ENCODE assay signal across 8 cellular contexts in genomic region chr14:52950898-52951729, GRCh38. TPM values are rescaled to one million over a fixed set of nuclear protein-coding genes. Genes with fewer than 3 reads are reported as not detected.
DNase-seq lines count a peak whose midpoint lies in the region; ATAC-seq, FAIRE-seq and TF ChIP-seq lines count a peak whose summit lies in the region.

TSS of gene FERMT2 (minus strand) at chr14:52951050. CDS start at chr14:52950568, 482 bp downstream.

- BruUV-seq in GM12878 (replicated peaks; lab: Mats Ljungman, UMichigan): no TSS peak

- no peak for TF ChIP-seq EP300 in GM12878 (IDR thresholded peaks at IDR 0.05; ENCODE audit: borderline replicate concordance in 1 of 2, control insufficient read depth in 1 of 2, low read depth in 2 of 2, low read length in 2 of 2)

- TF ChIP-seq RAD21 in GM12878 (IDR thresholded peaks at IDR 0.05; ENCODE audit: insufficient read depth, low read depth, low read length): no peak

- ATAC-seq in GM12878 (peak; percentile 79), right cardiac atrium (peak; percentile 94 to 96)

- H3K27ac ChIP-seq in HUES64 (ENCODE audit: low read depth, low read length) (peak within 1 kb of the TSS; percentile 100), Peyer's patch (peak within 1 kb of the TSS; percentile 77 to 98 (median 84)), GM12878 (ENCODE audit: control insufficient read depth, insufficient read depth) (no peak within 1 kb of the TSS), right cardiac atrium (ENCODE audit: low read length) (peak within 1 kb of the TSS; percentile 98)

- no peaks in the 10 kb centered on the region for H3K27me3 ChIP-seq in HUES64 (ENCODE audit: insufficient read depth, low read length)
- H3K27me3 ChIP-seq in Peyer's patch: no peaks in the 10 kb centered on the region
- peaks cover 1 to 18% of the 10 kb centered on the region in 2 experiments for H3K27me3 ChIP-seq in GM12878 (replicated peaks in 1 of 2; ENCODE audit: control insufficient read depth in 2 of 2, insufficient read depth in 2 of 2, low read length in 1 of 2)
- H3K27me3 ChIP-seq in right cardiac atrium (ENCODE audit: control insufficient read depth, insufficient read depth): no peaks in the 10 kb centered on the region

- in situ Hi-C loops in GM12878 (cut with MboI): no loop called here

- no peaks in the 10 kb centered on the region for H3K79me2 ChIP-seq in GM12878 (ENCODE audit: control insufficient read depth, insufficient read depth, low read length)

- TF ChIP-seq POLR2A in GM12891 (IDR thresholded peaks at IDR 0.05; ENCODE audit: low read depth, low read length) (no peak), Peyer's patch (IDR thresholded peaks at IDR 0.05) (peak in 1 of 2 donors; percentile 12), GM12878 (IDR thresholded peaks at IDR 0.05; ENCODE audit: low read depth, low read length) (no peak; the same call in 1 of the 2 replicates)

- H3K9ac ChIP-seq in HUES64 (ENCODE audit: low read depth, low read length) (peak within 1 kb of the TSS; percentile 99), GM12878 (ENCODE audit: control insufficient read depth, insufficient read depth, low read length) (no peak within 1 kb of the TSS; the same call in 1 of the 2 replicates)

- DNase-seq in 8988T (peak; percentile 69), GM12891 (ENCODE audit: insufficient read length, low spot score) (peak; percentile 56), Peyer's patch (peak; percentile 29 to 74 (median 72)), GM12878 (ENCODE audit: low read depth, low spot score) (no peak), right cardiac atrium (peak; percentile 92 to 96 (median 96)), posterior cingulate gyrus (peak; percentile 79 to 97 (median 88)), RKO (ENCODE audit: low spot score) (no peak)

- H3K9me3 ChIP-seq in HUES64 (ENCODE audit: insufficient read depth, low read depth, low read length) (no peaks in the 10 kb centered on the region), Peyer's patch (no peaks in the 10 kb centered on the region), GM12878 (replicated peaks; ENCODE audit: control insufficient read depth, insufficient read depth, low read length) (no peaks in the 10 kb centered on the region), right cardiac atrium (ENCODE audit: control insufficient read depth, low read length) (no peaks in the 10 kb centered on the region)

- TF ChIP-seq CTCF in Peyer's patch (IDR thresholded peaks at IDR 0.05) (peak in 1 of 6 experiments; percentile 11), GM12878 (IDR thresholded peaks at IDR 0.05 in 2 of 3, conservative IDR thresholded peaks at IDR 0.05 in 1 of 3; ENCODE audit: control insufficient read depth in 2 of 3, extremely low read depth in 1 of 3, insufficient read depth in 1 of 3, low read depth in 3 of 3, low read length in 3 of 3) (no peak)

- H4K20me1 ChIP-seq in GM12878 (ENCODE audit: control insufficient read depth, insufficient read depth): no peaks in the 10 kb centered on the region

- POLR2A ChIA-PET in GM12878 (lab: Charles Lee): interaction anchor here (0.6 to 0.8 kb wide), 2 partner anchors 16 to 32 kb away, joined by 3 read pairs; no protein-coding TSS in a partner anchor

- intact Hi-C loops in GM12878 (cut with micrococcal nuclease; ENCODE audit: unreplicated experiment) (loop anchor here (5.0 kb wide), 1 partner anchor 34 kb away; no protein-coding TSS in a partner anchor), right cardiac atrium (cut with DNase I) (no loop called here), posterior cingulate gyrus (cut with DNase I) (loop anchor here (1.0 to 2.0 kb wide), 2 partner anchors 202 to 356 kb away; partner anchors contain the start of gene DDHD1)

- FAIRE-seq in GM12891 (lab: Jason Lieb, UNC): no peak
- FAIRE-seq in GM12878 (lab: Jason Lieb, UNC): no peak

- peak within 1 kb of the TSS; percentile 98 for H3K4me2 ChIP-seq in GM12878 (ENCODE audit: control insufficient read depth, insufficient read depth)

- CTCF ChIA-PET in GM12878 (lab: Yijun Ruan, JAX): interaction anchor here (1.0 to 1.4 kb wide), 3 partner anchors 14 to 126 kb away, joined by 3 to 4 read pairs (median 3); no protein-coding TSS in a partner anchor

- H3K4me1 ChIP-seq in HUES64 (ENCODE audit: insufficient read depth, low read length) (peaks cover 45% of the 10 kb centered on the region), Peyer's patch (peaks cover 0 to 9% (median 0%) of the 10 kb centered on the region in 4 donors), GM12878 (ENCODE audit: control insufficient read depth, insufficient read depth, low read length) (peaks cover 3% of the 10 kb centered on the region; the same call in 1 of the 2 replicates), right cardiac atrium (ENCODE audit: control insufficient read depth, insufficient read depth, low read length) (no peaks in the 10 kb centered on the region)

- WGBS in HUES64: under 1% methylated on average over 94 of the region's 96 CpGs
- WGBS in GM12878 (ENCODE audit: insufficient coverage, insufficient replicate concordance, low lambda C conversion rate, missing lambda C conversion rate): 3% methylated on average over 51 of the region's 96 CpGs
- WGBS in right cardiac atrium: under 1% methylated on average over 94 of the region's 96 CpGs

- SMC1A ChIA-PET in GM12878 (lab: Charles Lee; ENCODE audit: uncharacterized antibody, unreplicated experiment): interaction anchor here (1.5 to 3.9 kb wide), 4 partner anchors 11 to 126 kb away, joined by 4 to 30 read pairs (median 8); no protein-coding TSS in a partner anchor

- H3K36me3 ChIP-seq in HUES64 (ENCODE audit: insufficient read depth, low read length) (peaks cover 18% of the 10 kb centered on the region), Peyer's patch (no peaks in the 10 kb centered on the region), GM12878 (ENCODE audit: control insufficient read depth in 2 of 2, insufficient read depth in 2 of 2, low read length in 1 of 2) (no peaks in the 10 kb centered on the region)

- peak within 1 kb of the TSS; percentile 58 for H2AFZ ChIP-seq in GM12878 (ENCODE audit: control insufficient read depth, low read depth, low read length)

- RAD21 ChIA-PET in GM12878 (lab: Charles Lee; ENCODE audit: unreplicated experiment): interaction anchor here (1.4 to 2.1 kb wide), 5 partner anchors 10 to 159 kb away, joined by 3 to 9 read pairs (median 4); no protein-coding TSS in a partner anchor

- H3K4me3 ChIP-seq in HUES64 (ENCODE audit: low read length) (peak within 1 kb of the TSS; percentile 85), Peyer's patch (peak within 1 kb of the TSS; percentile 59 to 85 (median 66)), GM12878 (peak within 1 kb of the TSS; percentile 69), right cardiac atrium (ENCODE audit: low read length) (peak within 1 kb of the TSS; percentile 87)

TF ChIP-seq in GM12891, 5 proteins besides CTCF, POLR2A, EP300 and RAD21:
- TF ChIP-seq PAX5 (IDR thresholded peaks at IDR 0.05; ENCODE audit: insufficient read depth, low read length, severe bottlenecking) (no peak), TAF1 (IDR thresholded peaks at IDR 0.05; ENCODE audit: low read depth, low read length) (no peak), SPI1 (IDR thresholded peaks at IDR 0.05; ENCODE audit: low read depth, low read length) (no peak), POLR2AphosphoS5 (IDR thresholded peaks at IDR 0.05; ENCODE audit: low read depth, low read length) (no peak), POU2F2 (IDR thresholded peaks at IDR 0.05; ENCODE audit: low read depth, low read length) (no peak)

TF ChIP-seq in GM12878, 131 proteins besides CTCF, POLR2A, EP300 and RAD21 (continues in another document):
- no peak for TF ChIP-seq RUNX3 (IDR thresholded peaks at IDR 0.05; ENCODE audit: low read length)
- peak; percentile 59 for TF ChIP-seq BACH1 (IDR thresholded peaks at IDR 0.05; ENCODE audit: borderline replicate concordance)
- peak; percentile 68 for TF ChIP-seq NKRF (conservative IDR thresholded peaks at IDR 0.05)
- no peak for TF ChIP-seq PAX8 (IDR thresholded peaks at IDR 0.05)
- peak; percentile 59 for TF ChIP-seq IKZF1 (conservative IDR thresholded peaks at IDR 0.05)
- peak; percentile 44; the same call in 1 of the 2 replicates for TF ChIP-seq LARP7 (IDR thresholded peaks at IDR 0.05)
- TF ChIP-seq GATAD2B (conservative IDR thresholded peaks at IDR 0.05; ENCODE audit: low read depth): peak; percentile 66

RNA-seq across cellular contexts. Expression of gene FERMT2, which starts in this region (rescaled TPM):
- 5.4 TPM for polyA plus RNA-seq in GM12891 (2012; ENCODE audit: low read depth, missing spikeins)
- 85.4 TPM for polyA plus RNA-seq in HUES64 (2013, experiment 1 of 2)
- 81.6 TPM for polyA plus RNA-seq in HUES64 (2013, experiment 2 of 2)
- total RNA-seq in Peyer's patch (10 to 100 TPM in 3 of 4 donors, 1 to 10 TPM in 1; 10.0 to 59.4 (median 12.4) TPM), GM12878 (2014; rRNA removed) (20.8 and 25.2 TPM in 2 replicates), GM12878 (2014; rRNA removed; fragmentation: Illumina TruSeq; extraction: Trizol) (23.7 and 24.6 TPM in 2 replicates), GM12878 (2021) (22.6 and 26.6 TPM in 2 replicates), right cardiac atrium (100 to 1,000 TPM; 102 to 180 (median 117) TPM)
- total RNA-seq in GM12878 (2013; cell fraction: nucleolus; rRNA removed): 49.5 and 53.7 TPM in 2 replicates
- 1.2 TPM for polyA plus RNA-seq in GM12878 (2011; ENCODE audit: low read depth)
- polyA plus RNA-seq in GM12878 (2011; rRNA removed) (6.1 and 8.9 TPM in 2 replicates), GM12878 (2014; fragmentation: Illumina TruSeq; extraction: Trizol) (35.5 and 42.5 TPM in 2 replicates), GM12878 (2014; fragmentation: Nextera tagmentation; extraction: Ambion mirVana) (1 to 10 TPM; 4.9 to 8.6 TPM), GM12878 (2014; rRNA removed) (15.6 and 19.7 TPM in 2 replicates), GM12878 (2016; fragmentation: Nextera tagmentation; extraction: Ambion mirVana) (10 to 100 TPM; 16.9 to 19.3 TPM), right cardiac atrium (48.8 TPM)
- polyA plus RNA-seq in GM12878 (2011; cell fraction: cytosol; rRNA removed): 2.0 and 2.4 TPM in 2 replicates
- polyA plus RNA-seq in GM12878 (2011; cell fraction: nucleus; rRNA removed): 4.9 and 5.3 TPM in 2 replicates
- 1.6 and 1.7 TPM in 2 replicates for polyA plus RNA-seq in GM12878 (2012)
- polyA minus RNA-seq in GM12878 (2011; rRNA and poly(A)+ RNA removed): 3.5 and 4.6 TPM in 2 replicates
- 2.6 and 3.5 TPM in 2 replicates for polyA minus RNA-seq in GM12878 (2011; cell fraction: cytosol; rRNA and poly(A)+ RNA removed)
- 1.5 and 2.3 TPM in 2 replicates for polyA minus RNA-seq in GM12878 (2011; cell fraction: nucleus; rRNA and poly(A)+ RNA removed)

Comparison
In these comparisons a context has a peak if more than half of its experiments do, and no peak if none do; other contexts are left out.
1. DNase-seq: peak in 8988T (single experiment), GM12891 (single experiment), Peyer's patch (3 of 3), right cardiac atrium (3 of 3) and posterior cingulate gyrus (10 of 10); none in GM12878 (single experiment) and RKO (single experiment).
2. intact Hi-C loops: an anchor here in GM12878 (5.0 kb wide) and posterior cingulate gyrus (1.0 to 2.0 kb wide); none called in right cardiac atrium.
3. Peak in every context shown above with its lines, with median percentiles within 50 percentile points of each other: H3K4me3 ChIP-seq.